In genomic region chr14:100994757-100995156, GRCh38 we compare ENCODE assay signal across 24 cellular contexts.
DNase-seq lines count a peak whose midpoint lies in the region; ATAC-seq, FAIRE-seq and TF ChIP-seq lines count a peak whose summit lies in the region.
"Had no signal": no experiment of that assay in that cellular context is flagged by ENCODE, and none has a peak within 500 bp of the region (broad histone marks: within the 10 kb centered on the region; RNA-seq: fewer than 3 reads in every experiment).

No MANE protein-coding gene starts in this region.

- H3K79me2 ChIP-seq in ACC112 (ENCODE audit: control insufficient read depth, insufficient read depth, low read length, unreplicated experiment), result no peaks in the 10 kb centered on the region
- no peaks in the 10 kb centered on the region for H3K79me2 ChIP-seq in HCT116 (ENCODE audit: insufficient read depth, low read length)

- no TSS peak for BruUV-seq in HCT116 (replicated peaks; lab: Mats Ljungman, UMichigan)

- H2BK120ac ChIP-seq in mesenchymal stem cell (ENCODE audit: low read depth, low read length), result no peak overlapping the region

- H3K4ac ChIP-seq in mesenchymal stem cell (ENCODE audit: low read depth in 1 of 2, low read length in 2 of 2), result no peak overlapping the region

- no peak overlapping the region for H2BK15ac ChIP-seq in mesenchymal stem cell (ENCODE audit: low read depth, poor library complexity, severe bottlenecking)

- H3K23ac ChIP-seq in mesenchymal stem cell (ENCODE audit: low read length in 2 of 2), result no peak overlapping the region

- no peak overlapping the region for H2AFZ ChIP-seq in ACC112 (ENCODE audit: low read length, unreplicated experiment)
- peak overlapping the region; percentile 62 for H2AFZ ChIP-seq in HCT116 (ENCODE audit: low read depth, low read length, poor library complexity, severe bottlenecking)
- H2AFZ ChIP-seq in mesenchymal stem cell (ENCODE audit: low read depth, low read length), result no peak overlapping the region
- H2AFZ ChIP-seq: GM23338 had no signal

- no peaks in the 10 kb centered on the region; the same call in 1 of the 2 replicates for H3K9me2 ChIP-seq in HCT116 (ENCODE audit: insufficient read depth)

- no peak overlapping the region for H2BK12ac ChIP-seq in mesenchymal stem cell (ENCODE audit: low read length in 2 of 2)

- H3K4me3 ChIP-seq in ACC112 (ENCODE audit: low read depth, low read length) (no peak overlapping the region), HCT116 (replicated peaks in 1 of 2; ENCODE audit: low read depth in 1 of 2, low read length in 2 of 2) (no peak overlapping the region), bronchial epithelial cell (ENCODE audit: low read depth, low read length) (no peak overlapping the region), mesenchymal stem cell (ENCODE audit: insufficient read depth in 1 of 2, low read depth in 1 of 2, low read length in 2 of 2) (no peak overlapping the region)
- H3K4me3 ChIP-seq: GM23338, HAP-1, K562, Peyer's patch, SJSA1 had no signal

- intact Hi-C loops in HCT116 (cut with micrococcal nuclease), result loop anchor here (5.0 kb wide), 1 partner anchor 78 kb away; no protein-coding TSS in a partner anchor

- H3K14ac ChIP-seq in mesenchymal stem cell (ENCODE audit: low read length in 2 of 2), result no peak overlapping the region

- TF ChIP-seq POLR2A in HCT116 (IDR thresholded peaks at IDR 0.05; ENCODE audit: borderline replicate concordance, extremely low read depth, insufficient read depth, insufficient read length), result no peak

- H3K9ac ChIP-seq in HCT116 (ENCODE audit: low read length), result no peak overlapping the region
- no peak overlapping the region for H3K9ac ChIP-seq in mesenchymal stem cell (ENCODE audit: low read length)

- no peak overlapping the region for H4K91ac ChIP-seq in mesenchymal stem cell (ENCODE audit: low read length)

- H3K18ac ChIP-seq in mesenchymal stem cell (ENCODE audit: low read depth in 1 of 2, low read length in 2 of 2), result no peak overlapping the region

- H2AK5ac ChIP-seq in mesenchymal stem cell (ENCODE audit: low read length, severe bottlenecking), result no peak overlapping the region

- H3K27me3 ChIP-seq in ACC112 (ENCODE audit: insufficient read depth, low read length), result no peaks in the 10 kb centered on the region
- no peaks in the 10 kb centered on the region for H3K27me3 ChIP-seq in HCT116 (ENCODE audit: insufficient read depth, low read length)
- no peaks in the 10 kb centered on the region for H3K27me3 ChIP-seq in bronchial epithelial cell (ENCODE audit: control insufficient read depth, insufficient read depth, low read length)
- H3K27me3 ChIP-seq in mesenchymal stem cell (ENCODE audit: control insufficient read depth in 1 of 2, insufficient read depth in 1 of 2, low read length in 2 of 2), result no peaks in the 10 kb centered on the region
- H3K27me3 ChIP-seq: Peyer's patch, SJSA1 had no signal

- H3K4me1 ChIP-seq in ACC112 (ENCODE audit: control insufficient read depth, insufficient read depth, low read length, unreplicated experiment) (peaks cover 15% of the 10 kb centered on the region), HCT116 (ENCODE audit: control insufficient read depth in 1 of 2, insufficient read depth in 2 of 2, low read length in 2 of 2) (peaks cover 4 to 30% of the 10 kb centered on the region in 2 experiments), mesenchymal stem cell (ENCODE audit: control insufficient read depth, insufficient read depth, low read depth, low read length) (no peaks in the 10 kb centered on the region)
- H3K4me1 ChIP-seq: HAP-1, Peyer's patch had no signal

- CTCF ChIA-PET in HCT116 (lab: Charles Lee), result no interaction called here

- TF ChIP-seq RAD21 in HCT116 (IDR thresholded peaks at IDR 0.05; ENCODE audit: low read depth), result no peak

- no peak for DNase-seq in HCT116 (ENCODE audit: low read depth, low spot score)
- DNase-seq in bronchial epithelial cell (ENCODE audit: low read depth), result peak; percentile 30
- peak; percentile 17 for DNase-seq in mesenchymal stem cell
- no peak for DNase-seq in mesenteric fat pad (ENCODE audit: low spot score)
- DNase-seq in DMS153 treated with DMSO at 0.1 percent for 48 hours (lab: John Stamatoyannopoulos, UW; ENCODE audit: unreplicated experiment), result no peak
- no peak for DNase-seq in NCI-H82 (lab: John Stamatoyannopoulos, UW)
- DNase-seq: DMS 273 treated with DMSO at 0.1 percent for 48 hours, DND-41, MM.1S, NCI-H1092 treated with DMSO at 0.1 percent for 48 hours, NCI-H146, NCI-H2029, NCI-H226, NCI-H524, NCI-H774, Peyer's patch had no signal

- TF ChIP-seq CTCF in HCT116 (IDR thresholded peaks at IDR 0.05 in 2 of 3, conservative IDR thresholded peaks at IDR 0.05 in 1 of 3; ENCODE audit: borderline replicate concordance in 1 of 3, insufficient read depth in 1 of 3, low read depth in 2 of 3, low read length in 2 of 3), result no peak
- TF ChIP-seq CTCF in bronchial epithelial cell (IDR thresholded peaks at IDR 0.05; ENCODE audit: insufficient read depth, low read length, severe bottlenecking), result no peak

- peak overlapping the region; percentile 55; the same call in 1 of the 2 replicates for H3K4me2 ChIP-seq in HCT116 (ENCODE audit: low read length)
- no peak overlapping the region for H3K4me2 ChIP-seq in mesenchymal stem cell (ENCODE audit: low read length, poor library complexity, severe bottlenecking)
- H3K4me2 ChIP-seq: GM23338 had no signal

- H3K27ac ChIP-seq in ACC112 (ENCODE audit: low read depth, low read length) (peak overlapping the region; percentile 36), HCT116 (ENCODE audit: low read depth, low read length) (no peak overlapping the region), mesenchymal stem cell (ENCODE audit: low read length, poor library complexity, severe bottlenecking) (no peak overlapping the region)
- H3K27ac ChIP-seq: Peyer's patch, SJSA1 had no signal

- peaks cover 1% of the 10 kb centered on the region for H3K79me1 ChIP-seq in mesenchymal stem cell (replicated peaks; ENCODE audit: low read length, poor library complexity, severe bottlenecking)

- no peak overlapping the region for H4K8ac ChIP-seq in mesenchymal stem cell (ENCODE audit: low read length)

- FAIRE-seq in bronchial epithelial cell (lab: Jason Lieb, UNC), result no peak
- FAIRE-seq: G401.6, GM18507, K562 had no signal

- H3K9me3 ChIP-seq in HCT116 (ENCODE audit: control insufficient read depth in 1 of 2, insufficient read depth in 1 of 2, low read depth in 1 of 2, low read length in 2 of 2), result no peaks in the 10 kb centered on the region
- H3K9me3 ChIP-seq in mesenchymal stem cell (ENCODE audit: control insufficient read depth, low read length), result no peaks in the 10 kb centered on the region
- H3K9me3 ChIP-seq: HAP-1, Peyer's patch had no signal

- RAD21 ChIA-PET in HCT116 (lab: Charles Lee; ENCODE audit: low non-redundant PET in 1 of 2, low total read pairs in 2 of 2, uncharacterized antibody in 2 of 2, unreplicated experiment in 2 of 2), result no interaction called here

- no peak overlapping the region for H2BK5ac ChIP-seq in mesenchymal stem cell (ENCODE audit: low read depth, low read length, poor library complexity, severe bottlenecking)

- POLR2A ChIA-PET in HCT116 (lab: Charles Lee), result no interaction called here

- 100% methylated on average over 1 of the region's 2 CpGs for WGBS in mesenchymal stem cell

- ATAC-seq in HCT116 (no peak), HG03135 (IDR thresholded peaks at IDR 0.05; ENCODE audit: unreplicated experiment) (no peak)
- ATAC-seq: GM23338, K562 had no signal

- H4K20me1 ChIP-seq in HCT116 (ENCODE audit: insufficient read depth), result no peaks in the 10 kb centered on the region

- H3K36me3 ChIP-seq in ACC112 (ENCODE audit: insufficient read depth, low read length) (peaks cover 25% of the 10 kb centered on the region), HCT116 (ENCODE audit: control insufficient read depth in 1 of 2, insufficient read depth in 2 of 2, low read length in 2 of 2) (no peaks in the 10 kb centered on the region), bronchial epithelial cell (ENCODE audit: control insufficient read depth, insufficient read depth, low read length) (no peaks in the 10 kb centered on the region), mesenchymal stem cell (ENCODE audit: control insufficient read depth in 1 of 2, insufficient read depth in 2 of 2, low read depth in 1 of 2, low read length in 2 of 2) (peaks cover 0 to 73% of the 10 kb centered on the region in 2 experiments)
- H3K36me3 ChIP-seq: HAP-1, Peyer's patch had no signal

TF ChIP-seq in HCT116, 20 proteins besides CTCF, POLR2A, EP300 and RAD21:
- TF ChIP-seq EZH2phosphoT487 (IDR thresholded peaks at IDR 0.05; ENCODE audit: borderline replicate concordance), result no peak
- TF ChIP-seq ELF1 (IDR thresholded peaks at IDR 0.05; ENCODE audit: borderline replicate concordance, low read depth), result no peak
- TF ChIP-seq ZFX (IDR thresholded peaks at IDR 0.05), result no peak
- TF ChIP-seq SRF (IDR thresholded peaks at IDR 0.05; ENCODE audit: low read depth), result no peak
- no peak for TF ChIP-seq EGR1 (IDR thresholded peaks at IDR 0.05; ENCODE audit: low read depth)
- no peak for TF ChIP-seq CEBPB (IDR thresholded peaks at IDR 0.05; ENCODE audit: low read depth)
- TF ChIP-seq FOSL1 (IDR thresholded peaks at IDR 0.05; ENCODE audit: low read depth), result no peak

Comparison
In these comparisons a context has a peak if more than half of its experiments do, and no peak if none do; other contexts are left out.
1. DNase-seq: peak in bronchial epithelial cell (single experiment) and mesenchymal stem cell (single experiment); none in HCT116 (single experiment), mesenteric fat pad (single experiment), DMS153 treated with DMSO at 0.1 percent for 48 hours (single experiment) and NCI-H82 (single experiment).